ENCODE assay signal across 28 cellular contexts in the genomic region with DNA sequence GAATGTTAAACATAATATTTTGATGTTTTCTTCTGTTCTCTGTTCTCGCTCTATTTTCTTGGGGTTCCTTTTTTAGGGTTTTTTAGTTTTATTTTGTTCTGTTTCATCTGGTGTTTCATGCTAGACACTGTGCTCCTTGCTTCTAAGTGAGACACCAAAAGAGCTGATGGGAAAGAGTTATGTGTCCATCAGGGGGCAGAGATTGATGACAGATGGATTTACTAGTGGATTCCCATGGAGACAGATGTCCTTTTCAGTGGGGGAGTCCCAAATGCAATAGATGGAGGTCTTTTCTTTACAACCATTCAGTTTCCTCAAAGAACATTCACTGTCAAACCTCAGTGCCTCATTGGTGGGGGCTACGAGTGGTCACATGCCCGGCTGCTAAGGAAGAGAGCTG.
"Had no signal": no experiment of that assay in that cellular context is flagged by ENCODE, and none has a peak within 500 bp of the region (broad histone marks: within the 10 kb centered on the region; RNA-seq: fewer than 3 reads in every experiment).

No MANE protein-coding gene starts in this region.

- H3K4me1 ChIP-seq: colonic mucosa, gastrocnemius medialis had no signal

- H3K27ac ChIP-seq: colonic mucosa, coronary artery, dorsolateral prefrontal cortex, epithelial cell of prostate, esophagus muscularis mucosa, esophagus squamous epithelium, foreskin keratinocyte, gastrocnemius medialis, gastroesophageal sphincter, heart left ventricle, heart right ventricle had no signal

- H3K27me3 ChIP-seq: colonic mucosa, dorsolateral prefrontal cortex, esophagus muscularis mucosa, esophagus squamous epithelium, foreskin keratinocyte, gastrocnemius medialis, gastroesophageal sphincter, heart left ventricle, heart right ventricle had no signal

- FAIRE-seq: colon, endometrium, endothelial cell of umbilical vein, frontal cortex had no signal

- H3K9me3 ChIP-seq: colonic mucosa, esophagus muscularis mucosa, esophagus squamous epithelium, gastrocnemius medialis, gastroesophageal sphincter had no signal

- H3K36me3 ChIP-seq: colonic mucosa, esophagus muscularis mucosa, esophagus squamous epithelium, gastrocnemius medialis, gastroesophageal sphincter, heart left ventricle, heart right ventricle had no signal

- H3K4me3 ChIP-seq: colonic mucosa, coronary artery, dorsolateral prefrontal cortex, esophagus muscularis mucosa, esophagus squamous epithelium, gastrocnemius medialis, gastroesophageal sphincter, heart left ventricle, heart right ventricle had no signal

- DNase-seq: colonic mucosa; cortex of kidney; dermis blood vessel endothelial cell; dorsolateral prefrontal cortex; effector CD4-positive, alpha-beta T cell; effector CD8-positive, alpha-beta T cell; effector memory CD4-positive, alpha-beta T cell; effector memory CD8-positive, alpha-beta T cell; endodermal cell; erythroblast; esophagus squamous epithelium; foreskin fibroblast; foreskin keratinocyte; foreskin melanocyte; gastrocnemius medialis; glutamatergic neuron; head of caudate nucleus; heart left ventricle; heart right ventricle had no signal

- ATAC-seq: effector memory CD8-positive, alpha-beta T cell; esophagus mucosa; foreskin keratinocyte; gastrocnemius medialis; gastroesophageal sphincter; heart left ventricle; heart right ventricle had no signal
